Comparison of ENCODE assay signal across 8 cellular contexts in genomic region chr3:186567072-186567921, GRCh38. TPM values are rescaled to one million over a fixed set of nuclear protein-coding genes. Genes with fewer than 3 reads are reported as not detected.
A peak's percentile ranks its signal among the peaks of the same experiment; 100 is the strongest.
DNase-seq lines count a peak whose midpoint lies in the region; ATAC-seq and TF ChIP-seq lines count a peak whose summit lies in the region.

TBCCD1 (minus strand) TSS chr3:186567339; CDS start chr3:186564329, 3,010 bp downstream.

- peak; percentile 64 for ATAC-seq in effector memory CD8-positive, alpha-beta T cell (replicated peaks)
- peak; percentile 62 for ATAC-seq in memory B cell (ENCODE audit: low read depth)

- H3K4me3 Mint-ChIP-seq in effector memory CD8-positive, alpha-beta T cell = peak within 1 kb of the TSS; percentile 90 to 91
- H3K4me3 Mint-ChIP-seq in memory B cell = peak within 1 kb of the TSS; percentile 90

- no peaks in the 10 kb centered on the region for H3K9me3 Mint-ChIP-seq in effector memory CD8-positive, alpha-beta T cell
- no peaks in the 10 kb centered on the region for H3K9me3 Mint-ChIP-seq in memory B cell

- H3K36me3 Mint-ChIP-seq in effector memory CD8-positive, alpha-beta T cell (ENCODE audit: insufficient read depth) = peaks cover 30% of the 10 kb centered on the region
- peaks cover 3% of the 10 kb centered on the region for H3K36me3 Mint-ChIP-seq in memory B cell

- DNase-seq in COLO668 (lab: John Stamatoyannopoulos, UW; ENCODE audit: unreplicated experiment) = peak; percentile 84
- DNase-seq in GM20000 (ENCODE audit: low spot score) = peak; percentile 94
- peak; percentile 94 for DNase-seq in HT-29 (ENCODE audit: low spot score)
- peak; percentile 90 for DNase-seq in NK-92 treated with Interleukin-12 subunit alpha and Interleukin-12 subunit beta, amount 100 ng/mL, for 24 hours (lab: John Stamatoyannopoulos, UW)
- DNase-seq in activated CD8-positive, alpha-beta memory T cell treated with anti-CD3 and anti-CD28 coated beads for 48 hours (ENCODE audit: low read depth in 2 of 3, low spot score in 2 of 3) = peak; percentile 95 to 100 (median 98)
- peak; percentile 94 to 99 (median 98) for DNase-seq in effector memory CD8-positive, alpha-beta T cell
- DNase-seq in memory B cell (ENCODE audit: low spot score in 2 of 2) = peak; percentile 99 to 100
- peak; percentile 92 for DNase-seq in stimulated activated CD8-positive, alpha-beta memory T cell treated with anti-CD3 and anti-CD28 coated beads, Interleukin-12 subunit alpha, Interleukin-12 subunit beta, amount 100 ng/mL, for 1 hour (ENCODE audit: low read depth)

- no peaks in the 10 kb centered on the region for H3K27me3 Mint-ChIP-seq in effector memory CD8-positive, alpha-beta T cell
- H3K27me3 Mint-ChIP-seq in memory B cell = no peaks in the 10 kb centered on the region

- peak within 1 kb of the TSS; percentile 94 for H3K27ac Mint-ChIP-seq in effector memory CD8-positive, alpha-beta T cell
- peak within 1 kb of the TSS; percentile 93 for H3K27ac Mint-ChIP-seq in memory B cell

- no peak for TF ChIP-seq CTCF in GM20000 (IDR thresholded peaks at IDR 0.05; ENCODE audit: extremely low read depth, missing control alignments)

- H3K4me1 Mint-ChIP-seq in effector memory CD8-positive, alpha-beta T cell (ENCODE audit: low read depth in 2 of 2) = peaks cover 29 to 56% of the 10 kb centered on the region in 2 donors
- peaks cover 28% of the 10 kb centered on the region for H3K4me1 Mint-ChIP-seq in memory B cell

RNA-seq across cellular contexts. Expression of gene TBCCD1, which starts in this region (rescaled TPM):
- 7.0 and 8.8 TPM in 2 replicates for total RNA-seq in HT-29 (2014; rRNA removed; shearing (Covaris generic))

Comparison
In these comparisons a context has a peak if more than half of its experiments do, and no peak if none do; other contexts are left out.
1. Peak in every context shown above with its lines: DNase-seq and ATAC-seq.